Comparison of ENCODE assay signal across 22 cellular contexts in genomic region chr1:177944673-177945014, GRCh38. TPM values are rescaled to one million over a fixed set of nuclear protein-coding genes. Genes with fewer than 3 reads are reported as not detected.
"Had no signal": no experiment of that assay in that cellular context is flagged by ENCODE, and none has a peak within 500 bp of the region (broad histone marks: within the 10 kb centered on the region; RNA-seq: fewer than 3 reads in every experiment).

No MANE protein-coding gene starts in this region.

- H3K79me2 ChIP-seq: parathyroid adenoma had no signal

- ATAC-seq: effector memory CD8-positive, alpha-beta T cell; left lobe of liver; lower lobe of right lung; psoas muscle; stimulated activated naive B cell treated with anti-CD40 and anti-IgM and Interleukin-4, amounts not matched to agents 10 μg/mL and 1 μg/mL and 100 μg/mL, for 72 hours had no signal

- H3K27ac ChIP-seq: heart right ventricle, lower lobe of right lung, parathyroid adenoma, psoas muscle, suprapubic skin, transverse colon, VCaP had no signal

- H3K4me3 Mint-ChIP-seq: activated naive CD8-positive, alpha-beta T cell; effector memory CD8-positive, alpha-beta T cell; stimulated activated naive B cell treated with anti-CD40 and anti-IgM and Interleukin-4, amounts not matched to agents 10 μg/mL and 1 μg/mL and 100 μg/mL, for 72 hours had no signal

- H3K27me3 ChIP-seq: heart right ventricle, suprapubic skin, transverse colon had no signal

- H3K9ac ChIP-seq: parathyroid adenoma had no signal

- H3K4me3 ChIP-seq: heart right ventricle, lower lobe of right lung, psoas muscle, smooth muscle cell, suprapubic skin, transverse colon had no signal

- H3K4me1 Mint-ChIP-seq: stimulated activated naive B cell treated with anti-CD40 and anti-IgM and Interleukin-4, amounts not matched to agents 10 μg/mL and 1 μg/mL and 100 μg/mL, for 72 hours had no signal

- H3K27me3 Mint-ChIP-seq: effector memory CD8-positive, alpha-beta T cell had no signal

- H3K4me2 ChIP-seq: smooth muscle cell had no signal

- H3K9me3 Mint-ChIP-seq: nephron progenitor cell; stimulated activated naive B cell treated with anti-CD40 and anti-IgM and Interleukin-4, amounts not matched to agents 10 μg/mL and 1 μg/mL and 100 μg/mL, for 72 hours had no signal

- H2AFZ ChIP-seq: parathyroid adenoma had no signal

- H3K9me3 ChIP-seq: heart right ventricle, lower lobe of right lung, psoas muscle, suprapubic skin, transverse colon had no signal

- H3K4me1 ChIP-seq: lower lobe of right lung, parathyroid adenoma, psoas muscle, suprapubic skin, transverse colon had no signal

- DNase-seq: activated CD4-positive, alpha-beta T cell treated with anti-CD3 and anti-CD28 coated beads for 48 hours; activated CD4-positive, alpha-beta T cell treated with anti-CD3 and anti-CD28 coated beads, Interleukin-2, amount 50 U/mL, for 48 hours; activated CD8-positive, alpha-beta memory T cell treated with anti-CD3 and anti-CD28 coated beads for 24 hours; activated effector memory CD4-positive, alpha-beta T cell treated with Interleukin-2 at 50 U/mL for 16 hours; activated naive CD4-positive, alpha-beta T cell treated with Interleukin-2 at 50 U/mL for 16 hours; effector memory CD8-positive, alpha-beta T cell; erythroblast; foreskin fibroblast; heart right ventricle; lower lobe of right lung; psoas muscle; stimulated activated CD4-positive, alpha-beta T cell treated with anti-CD3 and anti-CD28 coated beads, Interleukin-1b, Interleukin-23, amount 100 ng/mL, for 48 hours; stimulated activated naive B cell treated with anti-CD40 and anti-IgM and Interleukin-4, amounts not matched to agents 10 μg/mL and 1 μg/mL and 100 μg/mL, for 72 hours; transverse colon had no signal

- H3K27ac Mint-ChIP-seq: activated naive CD8-positive, alpha-beta T cell; effector memory CD8-positive, alpha-beta T cell; stimulated activated naive B cell treated with anti-CD40 and anti-IgM and Interleukin-4, amounts not matched to agents 10 μg/mL and 1 μg/mL and 100 μg/mL, for 72 hours had no signal

- H3K36me3 Mint-ChIP-seq: activated naive CD8-positive, alpha-beta T cell; stimulated activated naive B cell treated with anti-CD40 and anti-IgM and Interleukin-4, amounts not matched to agents 10 μg/mL and 1 μg/mL and 100 μg/mL, for 72 hours had no signal

- H3K36me3 ChIP-seq: transverse colon had no signal

RNA-seq across cellular contexts. Expression of gene SEC16B, which starts 25.2 kb away (rescaled TPM):
- total RNA-seq: T-helper 1 cell treated with Interleukin-12 subunit alpha and Interleukin-12 subunit beta and Interleukin-4 antibody, amounts not matched to agents 30 ng/mL and 1 ng/mL, for 36 hours had no signal
